Comparison of ENCODE assay signal across 1 cellular context in genomic region chr13:30617315-30618185, GRCh38.
TF ChIP-seq lines count a peak whose summit lies in the region.

Gene USPL1 (plus strand): TSS chr13:30617920. CDS start chr13:30621141, 3,221 bp downstream.

TF ChIP-seq in HepG2, 621 proteins besides CTCF, POLR2A, EP300 and RAD21 (continued from another document and continues in another):
- TF ChIP-seq GMEB1 (CRISPR knock-in tag; IDR thresholded peaks at IDR 0.05; ENCODE audit: borderline replicate concordance) = peak; percentile 95
- TF ChIP-seq SNRNP70 (IDR thresholded peaks at IDR 0.05; ENCODE audit: low read depth, low read length) = no peak
- peak; percentile 97 for TF ChIP-seq ZNF367 (CRISPR knock-in tag; IDR thresholded peaks at IDR 0.05; ENCODE audit: borderline replicate concordance)
- no peak; the same call in 1 of the 2 replicates for TF ChIP-seq PBX2 (CRISPR knock-in tag; IDR thresholded peaks at IDR 0.05)
- TF ChIP-seq ARNT (IDR thresholded peaks at IDR 0.05) = no peak
- TF ChIP-seq IRX3 (CRISPR knock-in tag; IDR thresholded peaks at IDR 0.05; ENCODE audit: borderline replicate concordance, low read depth) = peak; percentile 95; the same call in 1 of the 2 replicates
- TF ChIP-seq TBL1XR1 (IDR thresholded peaks at IDR 0.05; ENCODE audit: borderline replicate concordance, low read length, partially characterized antibody) = peak; percentile 30
- TF ChIP-seq GLMP (CRISPR knock-in tag; IDR thresholded peaks at IDR 0.05; ENCODE audit: borderline replicate concordance) = 0 out of 2 replicates have a peak, but pooled peaks have one; percentile 23
- peak; percentile 95 for TF ChIP-seq ARNTL (CRISPR knock-in tag; IDR thresholded peaks at IDR 0.05)
- peak; percentile 96 for TF ChIP-seq SP5 (CRISPR knock-in tag; IDR thresholded peaks at IDR 0.05; ENCODE audit: borderline replicate concordance, low read depth)
- TF ChIP-seq GTF2F1 (IDR thresholded peaks at IDR 0.05; ENCODE audit: low read length) = no peak; the same call in 1 of the 2 replicates
- TF ChIP-seq MXD3 (CRISPR knock-in tag; IDR thresholded peaks at IDR 0.05) = peak; percentile 97
- TF ChIP-seq UBTF (CRISPR knock-in tag; IDR thresholded peaks at IDR 0.05) = peak; percentile 98
- TF ChIP-seq ZBTB8A (CRISPR knock-in tag; IDR thresholded peaks at IDR 0.05; ENCODE audit: borderline replicate concordance, low read depth) = peak; percentile 97
- TF ChIP-seq KDM4B (CRISPR knock-in tag; IDR thresholded peaks at IDR 0.05) = peak; percentile 93; the same call in 1 of the 2 replicates
- no peak for TF ChIP-seq ZNF660 (CRISPR knock-in tag; IDR thresholded peaks at IDR 0.05; ENCODE audit: borderline replicate concordance, low read depth)
- TF ChIP-seq ZNF292 (CRISPR knock-in tag; IDR thresholded peaks at IDR 0.05; ENCODE audit: borderline replicate concordance, low read depth) = 0 out of 2 replicates have a peak, but pooled peaks have one; percentile 62
- TF ChIP-seq ASH2L (IDR thresholded peaks at IDR 0.05; ENCODE audit: insufficient read length, low read depth, low read length) = peak; percentile 97
- TF ChIP-seq RARG (CRISPR knock-in tag; IDR thresholded peaks at IDR 0.05; ENCODE audit: low read depth) = peak; percentile 96; the same call in 1 of the 2 replicates
- TF ChIP-seq ZFX (CRISPR knock-in tag; IDR thresholded peaks at IDR 0.05; ENCODE audit: low read depth) = peak; percentile 97
- peak; percentile 98 for TF ChIP-seq ZNF280D (CRISPR knock-in tag; IDR thresholded peaks at IDR 0.05)
- peak; percentile 99; the same call in 1 of the 2 replicates for TF ChIP-seq ARID2 (CRISPR knock-in tag; IDR thresholded peaks at IDR 0.05; ENCODE audit: borderline replicate concordance)
- TF ChIP-seq ZBTB26 (CRISPR knock-in tag; IDR thresholded peaks at IDR 0.05; ENCODE audit: borderline replicate concordance) = peak; percentile 93
- TF ChIP-seq ZNF646 (CRISPR knock-in tag; IDR thresholded peaks at IDR 0.05) = no peak
- peak; percentile 93 for TF ChIP-seq ZNF782 (CRISPR knock-in tag; IDR thresholded peaks at IDR 0.05; ENCODE audit: borderline replicate concordance)
- peak; percentile 93 for TF ChIP-seq RNF219 (CRISPR knock-in tag; IDR thresholded peaks at IDR 0.05)
- peak; percentile 99 for TF ChIP-seq ZNF558 (CRISPR knock-in tag; IDR thresholded peaks at IDR 0.05; ENCODE audit: borderline replicate concordance)
- peak; percentile 96 for TF ChIP-seq ELF3 (CRISPR knock-in tag; IDR thresholded peaks at IDR 0.05)
- peak; percentile 96 for TF ChIP-seq ZBTB38 (CRISPR knock-in tag; IDR thresholded peaks at IDR 0.05)
- no peak for TF ChIP-seq ZNF503 (CRISPR knock-in tag; IDR thresholded peaks at IDR 0.05)
- 0 out of 2 replicates have a peak, but pooled peaks have one; percentile 13 for TF ChIP-seq FIP1L1 (IDR thresholded peaks at IDR 0.05; ENCODE audit: borderline replicate concordance, insufficient read depth, low read depth, low read length)
- peak; percentile 99 for TF ChIP-seq TMF1 (CRISPR knock-in tag; IDR thresholded peaks at IDR 0.05; ENCODE audit: low read depth)
- peak; percentile 86 for TF ChIP-seq CREB1 (IDR thresholded peaks at IDR 0.05)
- peak; percentile 92 for TF ChIP-seq CREB1 (CRISPR knock-in tag; IDR thresholded peaks at IDR 0.05)
